ENCODE assay signal across 25 cellular contexts in the genomic region with DNA sequence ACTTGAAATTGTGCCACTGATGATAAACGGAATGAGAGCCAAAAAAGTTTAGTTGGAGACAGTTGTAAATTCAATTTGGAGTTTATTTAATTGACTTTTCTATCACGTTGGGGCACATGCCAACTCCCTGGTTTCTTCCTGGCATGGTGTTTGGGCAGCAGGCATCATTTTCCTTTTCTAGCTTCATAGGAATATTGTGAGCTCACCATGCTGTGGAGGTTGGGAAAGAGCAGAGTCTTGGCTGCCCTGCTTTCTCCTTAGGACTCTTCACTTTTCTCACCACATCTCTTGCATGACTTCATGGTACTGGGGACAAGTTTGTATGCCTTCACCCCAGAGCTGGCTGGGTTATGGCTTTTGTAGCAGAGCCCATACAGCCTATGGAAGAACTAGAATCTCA. TPM values are rescaled to one million over a fixed set of nuclear protein-coding genes. Genes with fewer than 3 reads are reported as not detected.
DNase-seq lines count a peak whose midpoint lies in the region; ATAC-seq, FAIRE-seq and TF ChIP-seq lines count a peak whose summit lies in the region.
"Had no signal": no experiment of that assay in that cellular context is flagged by ENCODE, and none has a peak within 500 bp of the region (broad histone marks: within the 10 kb centered on the region; RNA-seq: fewer than 3 reads in every experiment).

No MANE protein-coding gene starts in this region.

- peaks cover 40% of the 10 kb centered on the region for H3K36me3 Mint-ChIP-seq in CD8-positive, alpha-beta T cell

- no peak overlapping the region for H3K4me2 ChIP-seq in HepG2 (ENCODE audit: low read depth, low read length)
- H3K4me2 ChIP-seq: GM23338 had no signal

- peaks cover 17% of the 10 kb centered on the region for H3K4me1 Mint-ChIP-seq in CD8-positive, alpha-beta T cell (ENCODE audit: low read depth)

- H3K4me3 ChIP-seq in CD8-positive, alpha-beta T cell (ENCODE audit: low read depth, low read length): no peak overlapping the region
- H3K4me3 ChIP-seq in HepG2 (replicated peaks in 1 of 3; ENCODE audit: insufficient read depth in 1 of 3, low read depth in 2 of 3, low read length in 3 of 3): no peak overlapping the region
- no peak overlapping the region for H3K4me3 ChIP-seq in adrenal gland
- no peak overlapping the region for H3K4me3 ChIP-seq in tibial nerve
- H3K4me3 ChIP-seq: GM23338, left ventricle myocardium inferior, right lobe of liver, tibial artery had no signal

- TF ChIP-seq EP300 in HepG2 (IDR thresholded peaks at IDR 0.05; ENCODE audit: low read depth in 2 of 2, low read length in 2 of 2): no peak
- no peak for TF ChIP-seq EP300 in HepG2 (CRISPR knock-in tag; IDR thresholded peaks at IDR 0.05; ENCODE audit: borderline replicate concordance)
- TF ChIP-seq EP300 in tibial nerve (IDR thresholded peaks at IDR 0.05): no peak

- POLR2A ChIA-PET in CD8-positive, alpha-beta T cell (lab: Charles Lee): no interaction called here
- POLR2A ChIA-PET in HepG2 (lab: Yijun Ruan, JAX): interaction anchor here (1.0 kb wide), 1 partner anchor 205 kb away, joined by 4 read pairs; a partner anchor contains a TSS

- no peak overlapping the region for H3K9ac ChIP-seq in HepG2 (ENCODE audit: insufficient read depth, low read depth, low read length)

- peaks cover 17% of the 10 kb centered on the region for H3K36me3 ChIP-seq in CD8-positive, alpha-beta T cell (ENCODE audit: insufficient read depth, low read length)
- H3K36me3 ChIP-seq in HepG2 (replicated peaks in 1 of 2; ENCODE audit: control insufficient read depth in 1 of 2, insufficient read depth in 2 of 2, low read length in 2 of 2) (peaks cover 11 to 17% of the 10 kb centered on the region in 2 experiments), adrenal gland (replicated peaks in 1 of 2) (peaks cover 0 to 29% of the 10 kb centered on the region in 2 donors), tibial nerve (peaks cover 0 to 56% (median 6%) of the 10 kb centered on the region in 3 donors)

- peaks cover 13% of the 10 kb centered on the region for H3K79me2 ChIP-seq in HepG2 (ENCODE audit: insufficient read depth, low read length)

- BruUV-seq in HepG2 (replicated peaks; lab: Mats Ljungman, UMichigan): TSS peak; percentile 50

- TF ChIP-seq POLR2A in HepG2 (IDR thresholded peaks at IDR 0.05; ENCODE audit: insufficient read depth in 1 of 2, low read depth in 2 of 2, low read length in 2 of 2): no peak
- TF ChIP-seq POLR2A in adrenal gland (IDR thresholded peaks at IDR 0.05): no peak
- no peak for TF ChIP-seq POLR2A in tibial nerve (IDR thresholded peaks at IDR 0.05)

- in situ Hi-C loops in HepG2 (cut with HindIII; ENCODE audit: extremely low pct_ligation_motif_present, low pct_unique_long_range_greater_than_20kb): no loop called here

- TF ChIP-seq CTCF in 22Rv1 (IDR thresholded peaks at IDR 0.05) (no peak), HepG2 (CRISPR knock-in tag; IDR thresholded peaks at IDR 0.05) (no peak), adrenal gland (IDR thresholded peaks at IDR 0.05) (no peak), tibial nerve (IDR thresholded peaks at IDR 0.05) (no peak)
- no peak for TF ChIP-seq CTCF in CD8-positive, alpha-beta T cell (IDR thresholded peaks at IDR 0.05)

- FAIRE-seq in HepG2 (lab: Jason Lieb, UNC): no peak
- FAIRE-seq: bronchial epithelial cell, colon had no signal

- intact Hi-C loops in CD8-positive, alpha-beta T cell (cut with DNase I, micrococcal nuclease): no loop called here
- intact Hi-C loops in HepG2 (cut with micrococcal nuclease; ENCODE audit: unreplicated experiment): no loop called here
- intact Hi-C loops in adrenal gland (cut with DNase I): no loop called here

- no peak for DNase-seq in CD8-positive, alpha-beta T cell
- DNase-seq in astrocyte of the hippocampus (ENCODE audit: low read depth, low spot score) (peak; percentile 81), HepG2 (ENCODE audit: low spot score) (no peak), adrenal gland (no peak), GDM1 (lab: John Stamatoyannopoulos, UW) (no peak), tibial nerve (ENCODE audit: low spot score in 2 of 2) (no peak)
- DNase-seq: amygdala; C1 segment of cervical spinal cord; effector CD8-positive, alpha-beta T cell; head of caudate nucleus; KG1; left ventricle myocardium inferior; NCI-H187 treated with DMSO at 0.1 percent for 48 hours; NCI-H2171; stimulated activated CD4-positive, alpha-beta T cell treated with anti-CD3 and anti-CD28 coated beads, Interleukin-2, amount 100 ng/mL, for 48 hours; tibial artery had no signal

- H3K27me3 ChIP-seq in CD8-positive, alpha-beta T cell (ENCODE audit: insufficient read depth, low read length): no peaks in the 10 kb centered on the region
- H3K27me3 ChIP-seq in HepG2 (ENCODE audit: control insufficient read depth in 1 of 2, insufficient read depth in 2 of 2, low read length in 2 of 2) (no peaks in the 10 kb centered on the region; a peak in 1 of 5 replicates), adrenal gland (no peaks in the 10 kb centered on the region), tibial nerve (no peaks in the 10 kb centered on the region)
- H3K27me3 ChIP-seq: right lobe of liver, tibial artery had no signal

- 96% methylated on average over 2 of the region's 2 CpGs for WGBS in HepG2 (ENCODE audit: low lambda C conversion rate)
- 83 to 96% (median 85%) methylated on average over 2 of the region's 2 CpGs for WGBS in adrenal gland, 4 donors
- WGBS in tibial nerve, 2 donors: 79 to 82% methylated on average over 2 of the region's 2 CpGs

- H3K4me1 ChIP-seq in CD8-positive, alpha-beta T cell (ENCODE audit: insufficient read depth, low read length): peaks cover 13% of the 10 kb centered on the region
- H3K4me1 ChIP-seq in HepG2 (ENCODE audit: insufficient read depth, low read length) (peaks cover 20% of the 10 kb centered on the region), adrenal gland (replicated peaks in 1 of 2) (peaks cover 10 to 13% of the 10 kb centered on the region in 2 donors), tibial nerve (peaks cover 0 to 12% (median 11%) of the 10 kb centered on the region in 4 donors)

- no peaks in the 10 kb centered on the region for H3K9me3 Mint-ChIP-seq in CD8-positive, alpha-beta T cell
- H3K9me3 Mint-ChIP-seq: activated CD4-positive, alpha-beta T cell treated with anti-CD3 and anti-CD28 coated beads, Interleukin-2, amount 10 ng/mL, durations not matched to agents 24 days and 14 days; GM23338; stimulated activated naive CD8-positive, alpha-beta T cell treated with anti-CD3 and anti-CD28 coated beads, Interleukin-15, amount 100 ng/mL, for 72 hours had no signal

- H3K9me3 ChIP-seq in CD8-positive, alpha-beta T cell (ENCODE audit: low read length): no peaks in the 10 kb centered on the region
- no peaks in the 10 kb centered on the region for H3K9me3 ChIP-seq in HepG2 (ENCODE audit: low read length)
- no peaks in the 10 kb centered on the region for H3K9me3 ChIP-seq in adrenal gland (replicated peaks in 1 of 3)
- H3K9me3 ChIP-seq in tibial nerve: no peaks in the 10 kb centered on the region
- H3K9me3 ChIP-seq: left ventricle myocardium inferior, right lobe of liver, tibial artery had no signal

- CTCF ChIA-PET in CD8-positive, alpha-beta T cell (lab: Charles Lee): interaction anchor here (0.7 to 1.4 kb wide), 2 partner anchors 15 to 21 kb away, joined by 3 read pairs; no protein-coding TSS in a partner anchor
- CTCF ChIA-PET in HepG2 (lab: Yijun Ruan, JAX; ENCODE audit: low intra/inter-chr PET ratio, low total read pairs): no interaction called here

- TF ChIP-seq RAD21 in HepG2 (CRISPR knock-in tag; IDR thresholded peaks at IDR 0.05): no peak

- H3K27ac ChIP-seq in 22Rv1 (peak overlapping the region; percentile 25), HepG2 (ENCODE audit: extremely low read length, insufficient read depth, low read length) (no peak overlapping the region), adrenal gland (no peak overlapping the region), tibial nerve (no peak overlapping the region)
- H3K27ac ChIP-seq in CD8-positive, alpha-beta T cell (ENCODE audit: low read depth, low read length): no peak overlapping the region
- H3K27ac ChIP-seq: left ventricle myocardium inferior, right lobe of liver had no signal

- H3K27me3 Mint-ChIP-seq in CD8-positive, alpha-beta T cell (ENCODE audit: low read depth): no peaks in the 10 kb centered on the region
- H3K27me3 Mint-ChIP-seq: activated CD4-positive, alpha-beta T cell treated with anti-CD3 and anti-CD28 coated beads, Interleukin-2, amount 10 ng/mL, durations not matched to agents 24 days and 14 days; activated CD8-positive, alpha-beta memory T cell treated with anti-CD3 and anti-CD28 coated beads, Interleukin-2, amount 10 ng/mL, durations not matched to agents 7 days and 5 days; stimulated activated naive CD8-positive, alpha-beta T cell treated with anti-CD3 and anti-CD28 coated beads, Interleukin-15, amount 100 ng/mL, for 72 hours had no signal

- 0 out of 2 replicates have a peak, but pooled peaks cover 1% of the 10 kb centered on the region for H4K20me1 ChIP-seq in HepG2 (ENCODE audit: insufficient read depth, low read length)

- no peak for ATAC-seq in CD8-positive, alpha-beta T cell
- no peak for ATAC-seq in HepG2
- no peak for ATAC-seq in HG02973 (IDR thresholded peaks at IDR 0.05; ENCODE audit: unreplicated experiment)

- H3K4me3 Mint-ChIP-seq in CD8-positive, alpha-beta T cell: no peak overlapping the region
- H3K4me3 Mint-ChIP-seq: activated CD4-positive, alpha-beta T cell treated with anti-CD3 and anti-CD28 coated beads, Interleukin-2, amount 10 ng/mL, durations not matched to agents 24 days and 14 days; activated CD8-positive, alpha-beta memory T cell treated with anti-CD3 and anti-CD28 coated beads, Interleukin-2, amount 10 ng/mL, durations not matched to agents 7 days and 5 days; GM23338; stimulated activated naive CD8-positive, alpha-beta T cell treated with anti-CD3 and anti-CD28 coated beads, Interleukin-15, amount 100 ng/mL, for 72 hours had no signal

- no peak overlapping the region for H2AFZ ChIP-seq in HepG2 (ENCODE audit: low read length)
- H2AFZ ChIP-seq: GM23338 had no signal

- peak overlapping the region; percentile 60 for H3K27ac Mint-ChIP-seq in CD8-positive, alpha-beta T cell
- H3K27ac Mint-ChIP-seq: activated CD4-positive, alpha-beta T cell treated with anti-CD3 and anti-CD28 coated beads, Interleukin-2, amount 10 ng/mL, durations not matched to agents 24 days and 14 days; activated CD8-positive, alpha-beta memory T cell treated with anti-CD3 and anti-CD28 coated beads, Interleukin-2, amount 10 ng/mL, durations not matched to agents 7 days and 5 days; stimulated activated naive CD8-positive, alpha-beta T cell treated with anti-CD3 and anti-CD28 coated beads, Interleukin-15, amount 100 ng/mL, for 72 hours had no signal

RNA-seq across cellular contexts. Expression of a gene that starts 6.4 kb away (rescaled TPM):
- 100 to 1,000 TPM in 1 of 2 experiments, 10 to 100 TPM in 1; 94.8 to 100 TPM for total RNA-seq in CD8-positive, alpha-beta T cell
- 86.3 and 109 TPM in 2 replicates for total RNA-seq in HepG2 (2016; rRNA removed; fragmentation: Illumina TruSeq; extraction: Trizol)
- total RNA-seq in HepG2 (2016; cell fraction: cytosol; rRNA removed; fragmentation: Illumina TruSeq; extraction: Trizol; ENCODE audit: low read depth): 35.8 and 45.6 TPM in 2 replicates
- 84.6 and 104 TPM in 2 replicates for total RNA-seq in HepG2 (2016; cell fraction: insoluble cytoplasmic fraction; rRNA removed; fragmentation: Illumina TruSeq; extraction: Trizol)
- total RNA-seq in HepG2 (2016; cell fraction: membrane; rRNA removed; fragmentation: Illumina TruSeq; extraction: Trizol): 37.7 and 45.1 TPM in 2 replicates
- 33.5 and 37.6 TPM in 2 replicates for total RNA-seq in HepG2 (2016; cell fraction: nucleus; rRNA removed; fragmentation: Illumina TruSeq; extraction: Trizol)
- 19.3 and 25.5 TPM in 2 replicates for polyA plus RNA-seq in HepG2 (2011; rRNA removed)
- polyA plus RNA-seq in HepG2 (2011; cell fraction: cytosol; rRNA removed): 23.9 and 54.3 TPM in 2 replicates
- 51.9 and 57.0 TPM in 2 replicates for polyA plus RNA-seq in HepG2 (2011; cell fraction: nucleus; rRNA removed)
- 21.2 and 23.7 TPM in 2 replicates for polyA plus RNA-seq in HepG2 (2012)
- 35.0 and 35.6 TPM in 2 replicates for polyA plus RNA-seq in HepG2 (2016; cell fraction: cytosol; fragmentation: Illumina TruSeq; extraction: Trizol; ENCODE audit: low read depth)
- 80.7 and 95.3 TPM in 2 replicates for polyA plus RNA-seq in HepG2 (2016; cell fraction: insoluble cytoplasmic fraction; fragmentation: Illumina TruSeq; extraction: Trizol; ENCODE audit: low read depth)
- 26.0 and 27.7 TPM in 2 replicates for polyA plus RNA-seq in HepG2 (2016; cell fraction: membrane; fragmentation: Illumina TruSeq; extraction: Trizol; ENCODE audit: low read depth)
- polyA plus RNA-seq in HepG2 (2016; cell fraction: nucleus; fragmentation: Illumina TruSeq; extraction: Trizol; ENCODE audit: insufficient read depth, low read depth): 59.0 and 66.7 TPM in 2 replicates
- polyA minus RNA-seq in HepG2 (2011; rRNA and poly(A)+ RNA removed; ENCODE audit: low replicate concordance): 4.2 and 28.6 TPM in 2 replicates
- 37.4 and 37.9 TPM in 2 replicates for polyA minus RNA-seq in HepG2 (2011; cell fraction: cytosol; rRNA and poly(A)+ RNA removed)
- polyA minus RNA-seq in HepG2 (2011; cell fraction: nucleus; rRNA and poly(A)+ RNA removed): 10.8 and 19.3 TPM in 2 replicates
- total RNA-seq in adrenal gland: 100 to 1,000 TPM in 6 of 8 donors, 10 to 100 TPM in 2; 88.2 to 191 (median 145) TPM
- polyA plus RNA-seq in adrenal gland: 100 to 1,000 TPM in 2 of 3 donors, under 1 TPM in 1; 0.64 to 540 (median 534) TPM
- total RNA-seq in tibial nerve: 100 to 1,000 TPM; 120 to 224 (median 151) TPM

RNA-seq across cellular contexts. Expression of a gene that starts 20.5 kb away (rescaled TPM):
- 10 to 100 TPM; 26.6 to 29.1 TPM for total RNA-seq in CD8-positive, alpha-beta T cell
- 12.4 and 13.8 TPM in 2 replicates for total RNA-seq in HepG2 (2016; rRNA removed; fragmentation: Illumina TruSeq; extraction: Trizol)
- total RNA-seq in HepG2 (2016; cell fraction: cytosol; rRNA removed; fragmentation: Illumina TruSeq; extraction: Trizol; ENCODE audit: low read depth): 12.1 and 21.0 TPM in 2 replicates
- 12.3 and 13.6 TPM in 2 replicates for total RNA-seq in HepG2 (2016; cell fraction: insoluble cytoplasmic fraction; rRNA removed; fragmentation: Illumina TruSeq; extraction: Trizol)
- total RNA-seq in HepG2 (2016; cell fraction: membrane; rRNA removed; fragmentation: Illumina TruSeq; extraction: Trizol): 17.3 and 23.9 TPM in 2 replicates
- total RNA-seq in HepG2 (2016; cell fraction: nucleus; rRNA removed; fragmentation: Illumina TruSeq; extraction: Trizol): 10.0 and 11.4 TPM in 2 replicates
- 22.8 and 23.4 TPM in 2 replicates for polyA plus RNA-seq in HepG2 (2011; rRNA removed)
- polyA plus RNA-seq in HepG2 (2011; cell fraction: cytosol; rRNA removed): 21.1 and 24.5 TPM in 2 replicates
- 18.7 and 23.9 TPM in 2 replicates for polyA plus RNA-seq in HepG2 (2011; cell fraction: nucleus; rRNA removed)
- polyA plus RNA-seq in HepG2 (2012): 12.3 and 14.5 TPM in 2 replicates
- polyA plus RNA-seq in HepG2 (2016; cell fraction: cytosol; fragmentation: Illumina TruSeq; extraction: Trizol; ENCODE audit: low read depth): 19.5 and 24.0 TPM in 2 replicates
- 15.6 and 19.5 TPM in 2 replicates for polyA plus RNA-seq in HepG2 (2016; cell fraction: insoluble cytoplasmic fraction; fragmentation: Illumina TruSeq; extraction: Trizol; ENCODE audit: low read depth)
- polyA plus RNA-seq in HepG2 (2016; cell fraction: membrane; fragmentation: Illumina TruSeq; extraction: Trizol; ENCODE audit: low read depth): 18.5 and 22.3 TPM in 2 replicates
- 16.4 and 20.6 TPM in 2 replicates for polyA plus RNA-seq in HepG2 (2016; cell fraction: nucleus; fragmentation: Illumina TruSeq; extraction: Trizol; ENCODE audit: insufficient read depth, low read depth)
- 2.0 and 5.3 TPM in 2 replicates for polyA minus RNA-seq in HepG2 (2011; rRNA and poly(A)+ RNA removed; ENCODE audit: low replicate concordance)
- 4.2 and 5.2 TPM in 2 replicates for polyA minus RNA-seq in HepG2 (2011; cell fraction: cytosol; rRNA and poly(A)+ RNA removed)
- polyA minus RNA-seq in HepG2 (2011; cell fraction: nucleus; rRNA and poly(A)+ RNA removed): 7.7 and 8.5 TPM in 2 replicates
- total RNA-seq in adrenal gland: 10 to 100 TPM in 1 of 8 donors, 1 to 10 TPM in 7; 1.1 to 15.3 (median 5.1) TPM
- 10 to 100 TPM in 2 of 3 donors, 1 to 10 TPM in 1; 3.8 to 23.3 (median 15.4) TPM for polyA plus RNA-seq in adrenal gland
- 10 to 100 TPM in 2 of 4 donors, under 1 TPM in 1, not detected in 1; 0.90 to 13.2 (median 12.9) TPM for total RNA-seq in tibial nerve
- polyA plus RNA-seq: GM23338 had no signal
